In the genomic region with DNA sequence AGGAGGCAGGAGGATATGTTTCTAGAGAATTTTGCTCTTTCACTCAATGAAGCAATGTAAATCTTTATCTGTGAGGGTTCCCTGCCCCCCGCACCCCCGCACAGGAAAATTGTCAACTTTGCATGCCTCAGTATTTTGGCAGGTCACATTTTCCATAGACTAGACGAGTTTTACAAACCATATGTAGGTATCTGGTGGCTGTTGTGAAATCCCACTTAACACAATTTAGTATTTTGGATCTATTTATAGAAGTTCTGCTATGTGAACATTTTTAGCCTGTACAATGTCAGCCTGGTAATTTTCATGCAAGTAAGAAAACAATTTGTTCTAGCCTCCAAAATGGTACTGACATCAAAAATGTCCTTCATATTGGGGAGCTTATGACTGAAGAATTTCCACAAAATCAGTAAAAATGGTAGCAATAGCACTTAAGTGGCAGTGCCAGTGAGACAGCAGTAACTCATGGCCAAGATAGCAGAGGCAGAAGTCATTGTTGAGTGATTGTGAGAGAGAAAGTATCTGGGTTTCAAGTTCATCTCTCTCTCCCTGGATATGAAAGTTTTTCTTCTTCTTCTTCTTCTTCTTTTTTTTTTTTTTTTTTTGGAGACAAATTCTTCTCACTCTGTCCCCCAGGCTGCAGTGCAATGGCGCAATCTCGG, we compare ENCODE assay signal across 13 cellular contexts. TPM values are rescaled to one million over a fixed set of nuclear protein-coding genes. Genes with fewer than 3 reads are reported as not detected.
DNase-seq lines count a peak whose midpoint lies in the region; ATAC-seq and TF ChIP-seq lines count a peak whose summit lies in the region.
"Had no signal": no experiment of that assay in that cellular context is flagged by ENCODE, and none has a peak within 500 bp of the region (broad histone marks: within the 10 kb centered on the region; RNA-seq: fewer than 3 reads in every experiment).

No MANE protein-coding gene starts in this region.

- no peaks in the 10 kb centered on the region for H3K36me3 ChIP-seq in ascending aorta

- H3K27ac ChIP-seq in ascending aorta = peak overlapping the region; percentile 62 to 70
- H3K27ac ChIP-seq: skin epidermis had no signal

- no peaks in the 10 kb centered on the region for H3K9me3 Mint-ChIP-seq in stimulated activated naive CD8-positive, alpha-beta T cell treated with anti-CD3 and anti-CD28 coated beads, Interleukin-15, Interleukin-2, amounts not matched to agents 100 ng/mL and 50 ng/mL, for 24 hours
- H3K9me3 Mint-ChIP-seq: natural killer cell had no signal

- H3K27ac Mint-ChIP-seq in stimulated activated naive CD8-positive, alpha-beta T cell treated with anti-CD3 and anti-CD28 coated beads, Interleukin-15, Interleukin-2, amounts not matched to agents 100 ng/mL and 50 ng/mL, for 24 hours = peak overlapping the region; percentile 67
- H3K27ac Mint-ChIP-seq: natural killer cell had no signal

- TF ChIP-seq CTCF in ascending aorta (IDR thresholded peaks at IDR 0.05) = no peak

- no peaks in the 10 kb centered on the region for H3K9me3 ChIP-seq in ascending aorta

- H3K4me1 Mint-ChIP-seq in stimulated activated naive CD8-positive, alpha-beta T cell treated with anti-CD3 and anti-CD28 coated beads, Interleukin-15, Interleukin-2, amounts not matched to agents 100 ng/mL and 50 ng/mL, for 24 hours (ENCODE audit: low read depth) = peaks cover 24% of the 10 kb centered on the region
- H3K4me1 Mint-ChIP-seq: natural killer cell had no signal

- H3K27me3 ChIP-seq in ascending aorta = no peaks in the 10 kb centered on the region

- H3K4me3 ChIP-seq in ascending aorta = no peak overlapping the region
- H3K4me3 ChIP-seq: skin epidermis had no signal

- H3K36me3 Mint-ChIP-seq in stimulated activated naive CD8-positive, alpha-beta T cell treated with anti-CD3 and anti-CD28 coated beads, Interleukin-15, Interleukin-2, amounts not matched to agents 100 ng/mL and 50 ng/mL, for 24 hours (ENCODE audit: low read depth) = no peaks in the 10 kb centered on the region
- H3K36me3 Mint-ChIP-seq: natural killer cell had no signal

- peak; percentile 72 for ATAC-seq in Right ventricle myocardium superior (ENCODE audit: poor library complexity)
- peak; percentile 54 for ATAC-seq in HG02973 (IDR thresholded peaks at IDR 0.05; ENCODE audit: unreplicated experiment)
- ATAC-seq: natural killer cell had no signal

- H3K4me3 Mint-ChIP-seq in stimulated activated naive CD8-positive, alpha-beta T cell treated with anti-CD3 and anti-CD28 coated beads, Interleukin-15, Interleukin-2, amounts not matched to agents 100 ng/mL and 50 ng/mL, for 24 hours = peak overlapping the region; percentile 20
- H3K4me3 Mint-ChIP-seq: natural killer cell had no signal

- intact Hi-C loops in Right ventricle myocardium superior (cut with DNase I) (no loop called here), cardiac septum (cut with DNase I) (no loop called here), ascending aorta (cut with DNase I) (loop anchor here (10.0 kb wide), 1 partner anchor 448 kb away; the partner anchor contains the start of gene SLAIN2), posterior cingulate gyrus (cut with DNase I) (loop anchor here (5.0 kb wide), 1 partner anchor 35 kb away; no protein-coding TSS in a partner anchor)

- H3K27me3 Mint-ChIP-seq in stimulated activated naive CD8-positive, alpha-beta T cell treated with anti-CD3 and anti-CD28 coated beads, Interleukin-15, Interleukin-2, amounts not matched to agents 100 ng/mL and 50 ng/mL, for 24 hours = no peaks in the 10 kb centered on the region

- DNase-seq in Right ventricle myocardium superior (no peak), cardiac septum (ENCODE audit: low spot score) (no peak), ascending aorta (ENCODE audit: low spot score in 2 of 2) (no peak), OCI-M2 (lab: John Stamatoyannopoulos, UW; ENCODE audit: unreplicated experiment) (no peak), posterior cingulate gyrus (no peak), NCI-H774 (lab: John Stamatoyannopoulos, UW) (no peak)
- DNase-seq: activated naive CD4-positive, alpha-beta T cell; foreskin fibroblast; natural killer cell; NCI-H345 had no signal

- peaks cover 0 to 34% of the 10 kb centered on the region in 2 donors for H3K4me1 ChIP-seq in ascending aorta

RNA-seq across cellular contexts. Expression of gene FRYL, which starts 12.4 kb away (rescaled TPM):
- 27.9 TPM for total RNA-seq in Right ventricle myocardium superior
- 41.0 TPM for total RNA-seq in cardiac septum
- 40.6 TPM for total RNA-seq in ascending aorta

RNA-seq across cellular contexts. Expression of gene OCIAD1, which starts 38.4 kb away (rescaled TPM):
- total RNA-seq in Right ventricle myocardium superior = 121 TPM
- 137 TPM for total RNA-seq in cardiac septum
- 146 TPM for total RNA-seq in ascending aorta

Comparison
In these comparisons a context has a peak if more than half of its experiments do, and no peak if none do; other contexts are left out.
1. intact Hi-C loops: an anchor here in ascending aorta (10.0 kb wide) and posterior cingulate gyrus (5.0 kb wide); none called in Right ventricle myocardium superior and cardiac septum.